In the genomic region with DNA sequence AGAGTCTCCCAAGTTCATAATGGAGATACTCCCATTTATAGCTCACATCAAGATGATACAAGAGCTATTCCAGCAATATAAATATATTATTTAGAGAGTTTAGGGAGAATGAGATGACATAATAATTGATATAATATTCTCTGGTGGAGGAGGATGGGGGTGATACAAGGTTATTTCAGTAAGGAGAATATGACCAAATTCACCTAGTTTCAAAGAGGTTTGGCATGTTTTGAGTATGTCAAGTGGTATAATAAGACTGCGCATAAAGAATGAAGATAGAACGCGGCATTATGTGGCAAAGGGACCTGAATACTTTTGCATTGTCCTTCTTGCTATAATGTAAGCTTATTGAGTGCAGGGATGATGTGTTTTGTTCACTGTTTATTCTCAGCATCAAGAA, we compare ENCODE assay signal across 11 cellular contexts.
"Had no signal": no experiment of that assay in that cellular context is flagged by ENCODE, and none has a peak within 500 bp of the region (broad histone marks: within the 10 kb centered on the region; RNA-seq: fewer than 3 reads in every experiment).

No MANE protein-coding gene starts in this region.

- H3K4me3 ChIP-seq: GM23248, GM23338, HAP-1 had no signal

- H3K4me2 ChIP-seq: GM23338 had no signal

- H3K4me3 Mint-ChIP-seq: GM23338, H9, HFFc6 had no signal

- H3K9me3 ChIP-seq: HAP-1 had no signal

- H3K27ac Mint-ChIP-seq: GM23338, H9, HFFc6 had no signal

- H3K36me3 ChIP-seq: HAP-1 had no signal

- ATAC-seq: GM23338, HCT116 had no signal

- H3K4me1 Mint-ChIP-seq: GM23338, H9 had no signal

- DNase-seq: GM23248, GOT3, H7, H9, HCEC 1CT, HFFc6 had no signal

- H3K9me3 Mint-ChIP-seq: GM23338, H9 had no signal

- H2AFZ ChIP-seq: GM23248, GM23338 had no signal

- H3K27ac ChIP-seq: GM23248 had no signal

- FAIRE-seq: H1, H54 had no signal

- H3K9ac ChIP-seq: GM23248 had no signal

- H3K4me1 ChIP-seq: HAP-1 had no signal
